ENCODE assay signal across 19 cellular contexts in genomic region chr3:101453966-101454365, GRCh38.
"Had no signal": no experiment of that assay in that cellular context is flagged by ENCODE, and none has a peak within 500 bp of the region (broad histone marks: within the 10 kb centered on the region; RNA-seq: fewer than 3 reads in every experiment).

No MANE protein-coding gene starts in this region.

- H3K27ac Mint-ChIP-seq: activated CD4-positive, alpha-beta T cell treated with anti-CD3 and anti-CD28 coated beads, Interleukin-2, amount 10 ng/mL, durations not matched to agents 7 days and 5 days; activated CD8-positive, alpha-beta T cell treated with anti-CD3 and anti-CD28 coated beads, Interleukin-2, amount 10 ng/mL, durations not matched to agents 7 days and 5 days; activated naive CD4-positive, alpha-beta T cell treated with anti-CD3 and anti-CD28 coated beads, Interleukin-2, amount 50 U/mL, for 24 hours; stimulated activated naive CD8-positive, alpha-beta T cell treated with anti-CD3 and anti-CD28 coated beads, Interleukin-15, amount 100 ng/mL, for 72 hours had no signal

- H3K4me1 ChIP-seq: pancreas, right lobe of liver, suprapubic skin, transverse colon, uterus had no signal

- H3K4me1 Mint-ChIP-seq: activated CD4-positive, alpha-beta T cell treated with anti-CD3 and anti-CD28 coated beads, Interleukin-2, amount 10 ng/mL, durations not matched to agents 7 days and 5 days had no signal

- H3K27me3 ChIP-seq: cardiac muscle cell, pancreas, right lobe of liver, suprapubic skin, transverse colon, uterus had no signal

- ATAC-seq: activated CD4-positive, CD25-positive, alpha-beta regulatory T cell treated with anti-CD3 and anti-CD28 coated beads, Interleukin-2, amount 50 U/mL, for 24 hours; activated CD8-positive, alpha-beta T cell treated with anti-CD3 and anti-CD28 coated beads, Interleukin-2, amount 10 ng/mL, durations not matched to agents 7 days and 5 days; left cardiac atrium; naive thymus-derived CD4-positive, alpha-beta T cell; pancreas; right lobe of liver; stimulated activated naive CD8-positive, alpha-beta T cell treated with anti-CD3 and anti-CD28 coated beads, Interleukin-15, amount 100 ng/mL, for 72 hours had no signal

- H3K4me3 ChIP-seq: cardiac muscle cell, pancreas, right lobe of liver, suprapubic skin, transverse colon, uterus had no signal

- H3K9me3 ChIP-seq: pancreas, right lobe of liver, suprapubic skin, transverse colon, uterus had no signal

- H3K4me3 Mint-ChIP-seq: activated CD4-positive, alpha-beta T cell treated with anti-CD3 and anti-CD28 coated beads, Interleukin-2, amount 10 ng/mL, durations not matched to agents 7 days and 5 days; activated CD8-positive, alpha-beta T cell treated with anti-CD3 and anti-CD28 coated beads, Interleukin-2, amount 10 ng/mL, durations not matched to agents 7 days and 5 days; activated naive CD4-positive, alpha-beta T cell treated with anti-CD3 and anti-CD28 coated beads, Interleukin-2, amount 50 U/mL, for 24 hours; stimulated activated naive CD8-positive, alpha-beta T cell treated with anti-CD3 and anti-CD28 coated beads, Interleukin-15, amount 100 ng/mL, for 72 hours had no signal

- H3K27me3 Mint-ChIP-seq: activated CD4-positive, alpha-beta T cell treated with anti-CD3 and anti-CD28 coated beads, Interleukin-2, amount 10 ng/mL, durations not matched to agents 7 days and 5 days; activated naive CD4-positive, alpha-beta T cell treated with anti-CD3 and anti-CD28 coated beads, Interleukin-2, amount 50 U/mL, for 24 hours; naive thymus-derived CD4-positive, alpha-beta T cell; stimulated activated naive CD8-positive, alpha-beta T cell treated with anti-CD3 and anti-CD28 coated beads, Interleukin-15, amount 100 ng/mL, for 72 hours had no signal

- H3K9me3 Mint-ChIP-seq: activated naive CD4-positive, alpha-beta T cell treated with anti-CD3 and anti-CD28 coated beads, Interleukin-2, amount 50 U/mL, for 24 hours had no signal

- DNase-seq: activated CD4-positive, alpha-beta T cell treated with anti-CD3 and anti-CD28 coated beads, Interleukin-2, amount 10 ng/mL, durations not matched to agents 7 days and 5 days; activated CD8-positive, alpha-beta T cell treated with anti-CD3 and anti-CD28 coated beads, Interleukin-2, amount 10 ng/mL, durations not matched to agents 7 days and 5 days; activated effector memory CD4-positive, alpha-beta T cell treated with anti-CD3 and anti-CD28 coated beads, Interleukin-2, amount 50 U/mL, for 16 hours; activated T-cell treated with anti-CD3 and anti-CD28 coated beads, Interleukin-2, amount 50 U/mL, for 48 hours; amniotic stem cell; left cardiac atrium; mesendoderm; naive thymus-derived CD4-positive, alpha-beta T cell; pancreas; right lobe of liver; small intestine; stimulated activated CD4-positive, alpha-beta T cell treated with anti-CD3 and anti-CD28 coated beads, Interleukin-4, amount 100 ng/mL, for 1 hour; stimulated activated naive CD8-positive, alpha-beta T cell treated with anti-CD3 and anti-CD28 coated beads, Interleukin-15, amount 100 ng/mL, for 72 hours; transverse colon; uterus had no signal

- H3K27ac ChIP-seq: cardiac muscle cell, pancreas, right lobe of liver, suprapubic skin, transverse colon, uterus had no signal

- H3K36me3 ChIP-seq: uterus had no signal
